ENCODE assay signal across 10 cellular contexts in genomic region chr19:35904312-35905068, GRCh38. TPM values are rescaled to one million over a fixed set of nuclear protein-coding genes. Genes with fewer than 3 reads are reported as not detected.
DNase-seq lines count a peak whose midpoint lies in the region; ATAC-seq and TF ChIP-seq lines count a peak whose summit lies in the region.
"Had no signal": no experiment of that assay in that cellular context is flagged by ENCODE, and none has a peak within 500 bp of the region (broad histone marks: within the 10 kb centered on the region; RNA-seq: fewer than 3 reads in every experiment).

No MANE protein-coding gene starts in this region.

- no peaks in the 10 kb centered on the region for H3K27me3 Mint-ChIP-seq in activated T-helper 17 cell treated with anti-CD3 and anti-CD28 coated beads, Interleukin-2, amount 50 U/mL, for 72 hours

- H3K27ac ChIP-seq in HEK293 (ENCODE audit: extremely low read depth, low read depth, low read length) = no peak overlapping the region
- peak overlapping the region; percentile 41 to 85 for H3K27ac ChIP-seq in mucosa of rectum (ENCODE audit: low read depth in 2 of 2, low read length in 2 of 2)

- TF ChIP-seq CTCF in HEK293 (tag by site-specific recombination; IDR thresholded peaks at IDR 0.05) = no peak

- H3K36me3 Mint-ChIP-seq in activated T-helper 17 cell treated with anti-CD3 and anti-CD28 coated beads, Interleukin-2, amount 50 U/mL, for 72 hours (ENCODE audit: low read depth) = peaks cover 13% of the 10 kb centered on the region

- DNase-seq in AML-193 (lab: John Stamatoyannopoulos, UW) (peak; percentile 43 to 54), sciatic nerve (ENCODE audit: low spot score) (no peak), NK-92 (lab: John Stamatoyannopoulos, UW; ENCODE audit: unreplicated experiment) (no peak)

- H3K9ac ChIP-seq in mucosa of rectum (ENCODE audit: low read depth in 1 of 2, low read length in 2 of 2) = no peak overlapping the region

- H3K27me3 ChIP-seq in mucosa of rectum (ENCODE audit: control insufficient read depth in 2 of 2, insufficient read depth in 2 of 2, low read length in 2 of 2) = no peaks in the 10 kb centered on the region

- peak overlapping the region; percentile 64 for H3K27ac Mint-ChIP-seq in activated T-helper 17 cell treated with anti-CD3 and anti-CD28 coated beads, Interleukin-2, amount 50 U/mL, for 72 hours

- no peak overlapping the region for H3K4me3 ChIP-seq in HEK293 (ENCODE audit: low read depth, low read length)
- H3K4me3 ChIP-seq in mucosa of rectum (ENCODE audit: low read length in 2 of 2) = no peak overlapping the region

- CTCF ChIA-PET in HEK293 (lab: Yijun Ruan, JAX) = interaction anchor here (1.0 to 2.1 kb wide), 3 partner anchors 27 to 42 kb away, joined by 3 to 8 read pairs (median 5); no protein-coding TSS in a partner anchor

- H3K4me3 Mint-ChIP-seq in activated T-helper 17 cell treated with anti-CD3 and anti-CD28 coated beads, Interleukin-2, amount 50 U/mL, for 72 hours = peak overlapping the region; percentile 81

- no peaks in the 10 kb centered on the region for H3K9me3 Mint-ChIP-seq in activated T-helper 17 cell treated with anti-CD3 and anti-CD28 coated beads, Interleukin-2, amount 50 U/mL, for 72 hours

- peaks cover 26% of the 10 kb centered on the region for H3K4me1 Mint-ChIP-seq in activated T-helper 17 cell treated with anti-CD3 and anti-CD28 coated beads, Interleukin-2, amount 50 U/mL, for 72 hours

- H3K9me3 ChIP-seq in HEK293 (ENCODE audit: control insufficient read depth, insufficient read depth, low read depth, low read length) (no peaks in the 10 kb centered on the region), mucosa of rectum (ENCODE audit: control insufficient read depth in 2 of 2, low read length in 2 of 2) (no peaks in the 10 kb centered on the region)

- intact Hi-C loops in sciatic nerve (cut with DNase I) = no loop called here

- H3K36me3 ChIP-seq in HEK293 (ENCODE audit: control insufficient read depth in 2 of 2, insufficient read depth in 1 of 2, low read length in 2 of 2) (no peaks in the 10 kb centered on the region; a peak in 1 of 3 replicates), mucosa of rectum (ENCODE audit: control insufficient read depth in 2 of 2, insufficient read depth in 2 of 2, low read length in 2 of 2) (no peaks in the 10 kb centered on the region)

- H3K4me1 ChIP-seq in HEK293 (ENCODE audit: control insufficient read depth, insufficient read depth, low read length) (peaks cover 9% of the 10 kb centered on the region; the same call in 1 of the 2 replicates), mucosa of rectum (ENCODE audit: control insufficient read depth in 2 of 2, insufficient read depth in 2 of 2, low read length in 2 of 2) (peaks cover 2 to 8% of the 10 kb centered on the region in 2 donors)

- no peak for ATAC-seq in activated T-helper 17 cell treated with anti-CD3 and anti-CD28 coated beads, Interleukin-2, amount 50 U/mL, for 72 hours (replicated peaks)
- ATAC-seq in HG03175 (IDR thresholded peaks at IDR 0.05; ENCODE audit: unreplicated experiment) (no peak), GM21515 (IDR thresholded peaks at IDR 0.05; ENCODE audit: unreplicated experiment) (no peak), sciatic nerve (no peak)

- POLR2A ChIA-PET in HEK293 (lab: Yijun Ruan, JAX) = interaction anchor here (1.0 to 1.3 kb wide), 3 partner anchors 20 to 156 kb away, joined by 4 to 6 read pairs (median 5); partner anchors contain the start of gene LIN37

TF ChIP-seq in HEK293, 187 proteins besides CTCF, POLR2A, EP300 and RAD21 (continues in another document):
- TF ChIP-seq ZXDB (tag by site-specific recombination; IDR thresholded peaks at IDR 0.05) (no peak), AEBP2 (tag by site-specific recombination; IDR thresholded peaks at IDR 0.05; ENCODE audit: borderline replicate concordance) (no peak), ZNF280D (tag by site-specific recombination; IDR thresholded peaks at IDR 0.05) (peak; percentile 84; the same call in 1 of the 2 replicates), ZNF677 (tag by site-specific recombination; IDR thresholded peaks at IDR 0.05) (no peak), ZSCAN18 (tag by site-specific recombination; IDR thresholded peaks at IDR 0.05) (no peak), ZNF585B (tag by site-specific recombination; IDR thresholded peaks at IDR 0.05) (no peak), ZNF148 (tag by site-specific recombination; IDR thresholded peaks at IDR 0.05; ENCODE audit: borderline replicate concordance) (no peak), ELK4 (IDR thresholded peaks at IDR 0.05; ENCODE audit: borderline replicate concordance, low read depth, low read length) (no peak)

RNA-seq across cellular contexts. Expression of gene HCST, which starts 2.2 kb away (rescaled TPM):
- 10 to 100 TPM; 45.5 to 47.6 TPM for total RNA-seq in activated T-helper 17 cell treated with anti-CD3 and anti-CD28 coated beads, Interleukin-2, amount 50 U/mL, for 72 hours
- 14.3 TPM for total RNA-seq in sciatic nerve
- total RNA-seq: Calu3, HT1080 had no signal

RNA-seq across cellular contexts. Expression of gene TYROBP, which starts 3.6 kb away (rescaled TPM):
- not detected for total RNA-seq in activated T-helper 17 cell treated with anti-CD3 and anti-CD28 coated beads, Interleukin-2, amount 50 U/mL, for 72 hours
- 104 TPM for total RNA-seq in sciatic nerve
- total RNA-seq: Calu3, HT1080 had no signal

RNA-seq across cellular contexts. Expression of gene NFKBID, which starts 4.2 kb away (rescaled TPM):
- total RNA-seq in activated T-helper 17 cell treated with anti-CD3 and anti-CD28 coated beads, Interleukin-2, amount 50 U/mL, for 72 hours = 100 to 1,000 TPM in 1 of 2 donors, 10 to 100 TPM in 1; 35.8 to 113 TPM
- 39.3 TPM for total RNA-seq in sciatic nerve

RNA-seq across cellular contexts. Expression of gene LRFN3, which starts 31.7 kb away (rescaled TPM):
- total RNA-seq in activated T-helper 17 cell treated with anti-CD3 and anti-CD28 coated beads, Interleukin-2, amount 50 U/mL, for 72 hours = 10 to 100 TPM in 1 of 2 donors, 1 to 10 TPM in 1; 9.8 to 15.1 TPM
- total RNA-seq in sciatic nerve = 13.1 TPM

RNA-seq across cellular contexts. Expression of gene APLP1, which starts 36.1 kb away (rescaled TPM):
- total RNA-seq in activated T-helper 17 cell treated with anti-CD3 and anti-CD28 coated beads, Interleukin-2, amount 50 U/mL, for 72 hours = 1 to 10 TPM; 2.3 to 2.6 TPM
- 14.1 TPM for total RNA-seq in sciatic nerve

Comparison
In these comparisons a context has a peak if more than half of its experiments do, and no peak if none do; other contexts are left out.
1. DNase-seq: peak in AML-193 (2 of 2); none in sciatic nerve (single experiment) and NK-92 (single experiment).
2. RNA of gene TYROBP, which starts 3.6 kb away (total RNA-seq): 104 TPM in sciatic nerve (single experiment); not detected in activated T-helper 17 cell treated with anti-CD3 and anti-CD28 coated beads, Interleukin-2, amount 50 U/mL, for 72 hours; every median in the first group is over 100 times any median in the second.